In genomic region chr12:38053113-38053512, GRCh38 we compare ENCODE assay signal across 18 cellular contexts.
"Had no signal": no experiment of that assay in that cellular context is flagged by ENCODE, and none has a peak within 500 bp of the region (broad histone marks: within the 10 kb centered on the region; RNA-seq: fewer than 3 reads in every experiment).

No MANE protein-coding gene starts in this region.

- DNase-seq: activated CD4-positive, alpha-beta memory T cell treated with anti-CD3 and anti-CD28 coated beads for 36 hours; activated CD4-positive, alpha-beta T cell treated with anti-CD3 and anti-CD28 coated beads, Interleukin-2, amount 10 ng/mL, durations not matched to agents 7 days and 5 days; activated CD4-positive, CD25-positive, alpha-beta regulatory T cell; activated CD8-positive, alpha-beta memory T cell treated with anti-CD3 and anti-CD28 coated beads for 24 hours; activated effector memory CD4-positive, alpha-beta T cell treated with anti-CD3 and anti-CD28 coated beads, Interleukin-2, amount 50 U/mL, for 16 hours; activated naive CD4-positive, alpha-beta T cell treated with Interleukin-2 at 50 U/mL for 16 hours; activated T-cell treated with anti-CD3 and anti-CD28 coated beads, Interleukin-2, amount 50 U/mL, for 4 hours; brain microvascular endothelial cell; cerebellar nuclear complex; NCI-H1092; NCI-H1436; NCI-H1694 treated with DMSO at 0.1 percent for 48 hours; NCI-H2029 treated with DMSO at 0.1 percent for 48 hours; NCI-H524; NK-92 treated with Interleukin-12 subunit alpha and Interleukin-12 subunit beta, amount 100 ng/mL, for 24 hours; T-cell; T-helper 2 cell; T1000 had no signal

- H3K36me3 ChIP-seq: brain microvascular endothelial cell had no signal

- ATAC-seq: activated T-cell treated with anti-CD3 and anti-CD28 coated beads, Interleukin-2, amount 50 U/mL, for 4 hours; T-cell had no signal

- H3K27me3 ChIP-seq: brain microvascular endothelial cell had no signal

- H3K27ac ChIP-seq: brain microvascular endothelial cell had no signal
